In the genomic region with DNA sequence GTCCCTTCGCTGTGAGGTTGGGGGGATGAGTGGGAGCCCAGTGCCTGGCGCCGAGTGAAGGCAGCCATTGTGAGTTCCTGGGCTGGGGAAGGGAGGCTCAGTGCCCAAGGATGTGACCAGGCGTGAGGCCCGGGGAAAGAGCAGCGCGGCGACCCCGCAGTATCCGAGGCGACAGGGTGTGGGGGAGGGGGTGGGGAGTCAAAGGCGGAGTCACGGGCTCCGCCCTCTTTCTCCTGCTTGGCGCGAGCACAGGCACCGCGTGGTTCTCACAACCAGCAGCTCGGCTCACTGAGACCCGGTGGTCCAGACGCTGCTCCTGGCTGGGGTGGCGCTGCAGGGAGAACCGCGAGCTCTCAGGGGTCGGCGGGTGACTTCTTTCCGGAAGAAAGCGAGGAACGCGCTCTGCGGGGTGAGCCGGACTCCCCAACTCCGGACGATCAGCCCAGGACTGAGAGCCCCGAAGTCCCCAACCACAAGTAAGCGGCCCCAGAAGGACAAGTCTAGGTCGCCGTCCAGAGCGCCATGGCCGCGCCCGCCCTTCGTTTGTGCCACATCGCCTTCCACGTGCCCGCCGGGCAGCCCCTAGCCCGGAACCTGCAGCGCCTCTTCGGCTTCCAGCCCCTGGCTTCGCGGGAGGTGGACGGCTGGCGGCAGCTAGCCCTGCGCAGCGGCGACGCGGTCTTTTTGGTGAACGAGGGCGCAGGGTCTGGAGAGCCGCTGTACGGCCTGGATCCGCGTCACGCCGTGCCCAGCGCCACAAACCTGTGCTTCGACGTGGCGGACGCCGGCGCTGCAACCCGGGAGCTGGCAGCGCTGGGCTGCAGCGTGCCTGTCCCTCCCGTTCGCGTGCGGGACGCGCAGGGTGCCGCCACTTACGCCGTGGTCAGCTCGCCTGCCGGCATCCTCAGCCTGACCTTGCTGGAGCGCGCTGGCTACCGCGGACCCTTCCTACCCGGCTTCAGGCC, we compare ENCODE assay signal across 8 cellular contexts. TPM values are rescaled to one million over a fixed set of nuclear protein-coding genes. Genes with fewer than 3 reads are reported as not detected.
DNase-seq lines count a peak whose midpoint lies in the region; ATAC-seq, FAIRE-seq and TF ChIP-seq lines count a peak whose summit lies in the region.

A gene (plus strand): TSS at position 269 of the 965 bp plus-strand sequence. CDS start 254 bp downstream, at position 523.

- no peaks in the 10 kb centered on the region for H3K27me3 Mint-ChIP-seq in T-helper 17 cell

- no TSS peak for BruUV-seq in K562 (replicated peaks; lab: Mats Ljungman, UMichigan)

- H3K4me2 ChIP-seq in K562 (ENCODE audit: insufficient read depth, low read length) = no peak within 1 kb of the TSS
- H3K4me2 ChIP-seq in skeletal muscle satellite cell (ENCODE audit: low read length) = peak within 1 kb of the TSS; percentile 97

- H3K4me1 Mint-ChIP-seq in T-helper 17 cell = peaks cover 3% of the 10 kb centered on the region

- peaks cover 6 to 36% of the 10 kb centered on the region in 2 experiments; a peak in 3 of 5 replicates for H3K4me1 ChIP-seq in K562 (replicated peaks in 1 of 2; ENCODE audit: control insufficient read depth in 2 of 2, insufficient read depth in 2 of 2, low read length in 2 of 2)
- peaks cover 13% of the 10 kb centered on the region for H3K4me1 ChIP-seq in skeletal muscle satellite cell (ENCODE audit: control insufficient read depth, insufficient read depth, low read length)

- H3K36me3 ChIP-seq in KOPT-K1 (ENCODE audit: insufficient read depth, low read length) (peaks cover 37% of the 10 kb centered on the region), K562 (ENCODE audit: control insufficient read depth, insufficient read depth, low read length) (peaks cover 20% of the 10 kb centered on the region; the same call in 2 of the 3 replicates), skeletal muscle satellite cell (ENCODE audit: insufficient read depth, low read length) (peaks cover 12% of the 10 kb centered on the region)

- H3K27me3 ChIP-seq in K562 (ENCODE audit: control insufficient read depth in 2 of 2, insufficient read depth in 2 of 2, low read length in 2 of 2) (no peaks in the 10 kb centered on the region), skeletal muscle satellite cell (ENCODE audit: control insufficient read depth, insufficient read depth, low read length) (no peaks in the 10 kb centered on the region)

- H3K4me3 ChIP-seq in K562 = no peak within 1 kb of the TSS
- H3K4me3 ChIP-seq in iPS-18c (ENCODE audit: insufficient read depth, low read depth, low read length) = peak within 1 kb of the TSS; percentile 38
- H3K4me3 ChIP-seq in skeletal muscle satellite cell (ENCODE audit: low read length) = peak within 1 kb of the TSS; percentile 78

- intact Hi-C loops in K562 (cut with micrococcal nuclease) = no loop called here

- H3K27ac ChIP-seq in KOPT-K1 (ENCODE audit: low read depth, low read length, poor library complexity, severe bottlenecking) (peak within 1 kb of the TSS; percentile 43), K562 (ENCODE audit: extremely low read depth, low read depth, low read length) (no peak within 1 kb of the TSS)

- H3K4me3 Mint-ChIP-seq in T-helper 17 cell = peak within 1 kb of the TSS; percentile 91

- TF ChIP-seq POLR2A in GM10847 (IDR thresholded peaks at IDR 0.05; ENCODE audit: extremely low read depth, insufficient read length) (peak; percentile 81), K562 (conservative IDR thresholded peaks at IDR 0.05) (no peak)

- POLR2A ChIA-PET in K562 (lab: Yijun Ruan, JAX) = interaction anchor here (0.7 to 3.7 kb wide), 7 partner anchors 9 to 605 kb away, joined by 3 to 26 read pairs (median 3); a partner anchor contains a TSS

- FAIRE-seq in K562 (lab: Jason Lieb, UNC) = no peak

- 93% methylated on average over 67 of the region's 93 CpGs for WGBS in K562 (ENCODE audit: insufficient coverage, low coverage, missing lambda C conversion rate)

- no peak for TF ChIP-seq EP300 in K562 (IDR thresholded peaks at IDR 0.05; ENCODE audit: low read length)

- H3K27ac Mint-ChIP-seq in T-helper 17 cell = peak within 1 kb of the TSS; percentile 90

- H3K36me3 Mint-ChIP-seq in T-helper 17 cell (ENCODE audit: low read depth) = no peaks in the 10 kb centered on the region

- CTCF ChIA-PET in K562 (lab: Yijun Ruan, JAX; ENCODE audit: low intra/inter-chr PET ratio) = no interaction called here

- ATAC-seq in T-helper 17 cell = peak; percentile 79
- ATAC-seq in K562 = no peak
- ATAC-seq in GM18867 (IDR thresholded peaks at IDR 0.05; ENCODE audit: unreplicated experiment) = no peak
- no peak for ATAC-seq in HG02623 (IDR thresholded peaks at IDR 0.05; ENCODE audit: unreplicated experiment)

- peak in 2 of 3 donors; percentile 29 to 35 for DNase-seq in T-helper 17 cell
- peak in 3 of 4 experiments; percentile 4 to 41 (median 29) for DNase-seq in K562 (ENCODE audit: extremely low read depth in 1 of 4, low spot score in 3 of 4)

- H3K9ac ChIP-seq in K562 (ENCODE audit: insufficient read depth in 1 of 2, low read depth in 2 of 2, low read length in 2 of 2) (peak within 1 kb of the TSS in 1 of 2 experiments; percentile 37; a peak in 1 of 4 replicates), skeletal muscle satellite cell (ENCODE audit: low read depth, low read length) (peak within 1 kb of the TSS; percentile 65)

- in situ Hi-C loops in K562 (cut with MboI) = no loop called here

- H3K79me2 ChIP-seq in K562 (ENCODE audit: control insufficient read depth, insufficient read depth, low read length) = no peaks in the 10 kb centered on the region

- H3K9me1 ChIP-seq in K562 (ENCODE audit: control insufficient read depth, insufficient read depth, low read length) = peaks cover 3% of the 10 kb centered on the region

- H3K9me3 ChIP-seq in KOPT-K1 (ENCODE audit: insufficient read depth, low read length, poor library complexity, severe bottlenecking) = no peaks in the 10 kb centered on the region
- H3K9me3 ChIP-seq in T-helper 17 cell (ENCODE audit: control insufficient read depth, low read length, poor library complexity, severe bottlenecking) = no peaks in the 10 kb centered on the region
- H3K9me3 ChIP-seq in K562 (replicated peaks; ENCODE audit: control insufficient read depth, insufficient read depth, low read depth, low read length) = no peaks in the 10 kb centered on the region
- peaks cover 2% of the 10 kb centered on the region for H3K9me3 ChIP-seq in iPS-18c (ENCODE audit: control insufficient read depth, insufficient read depth, low read length)
- H3K9me3 ChIP-seq in skeletal muscle satellite cell (replicated peaks; ENCODE audit: low read length) = no peaks in the 10 kb centered on the region

- TF ChIP-seq CTCF in K562 (IDR thresholded peaks at IDR 0.05 in 2 of 3, conservative IDR thresholded peaks at IDR 0.05 in 1 of 3; ENCODE audit: insufficient read depth in 2 of 3, low read depth in 1 of 3, low read length in 3 of 3) = no peak

- H2AFZ ChIP-seq in K562 (ENCODE audit: low read depth, low read length) = no peak within 1 kb of the TSS

- no peak for TF ChIP-seq RAD21 in K562 (CRISPR knock-in tag; conservative IDR thresholded peaks at IDR 0.05 in 1 of 2, IDR thresholded peaks at IDR 0.05 in 1 of 2)

- H4K20me1 ChIP-seq in K562 (replicated peaks; ENCODE audit: control insufficient read depth, insufficient read depth, low read length) = no peaks in the 10 kb centered on the region

TF ChIP-seq in K562, 482 proteins besides CTCF, POLR2A, EP300 and RAD21 (continues in another document):
- TF ChIP-seq, protein P1, sequence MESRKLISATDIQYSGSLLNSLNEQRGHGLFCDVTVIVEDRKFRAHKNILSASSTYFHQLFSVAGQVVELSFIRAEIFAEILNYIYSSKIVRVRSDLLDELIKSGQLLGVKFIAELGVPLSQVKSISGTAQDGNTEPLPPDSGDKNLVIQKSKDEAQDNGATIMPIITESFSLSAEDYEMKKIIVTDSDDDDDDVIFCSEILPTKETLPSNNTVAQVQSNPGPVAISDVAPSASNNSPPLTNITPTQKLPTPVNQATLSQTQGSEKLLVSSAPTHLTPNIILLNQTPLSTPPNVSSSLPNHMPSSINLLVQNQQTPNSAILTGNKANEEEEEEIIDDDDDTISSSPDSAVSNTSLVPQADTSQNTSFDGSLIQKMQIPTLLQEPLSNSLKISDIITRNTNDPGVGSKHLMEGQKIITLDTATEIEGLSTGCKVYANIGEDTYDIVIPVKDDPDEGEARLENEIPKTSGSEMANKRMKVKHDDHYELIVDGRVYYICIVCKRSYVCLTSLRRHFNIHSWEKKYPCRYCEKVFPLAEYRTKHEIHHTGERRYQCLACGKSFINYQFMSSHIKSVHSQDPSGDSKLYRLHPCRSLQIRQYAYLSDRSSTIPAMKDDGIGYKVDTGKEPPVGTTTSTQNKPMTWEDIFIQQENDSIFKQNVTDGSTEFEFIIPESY (CRISPR knock-in tag; IDR thresholded peaks at IDR 0.05) = peak; percentile 99
- no peak for TF ChIP-seq ZNF224 (CRISPR knock-in tag; IDR thresholded peaks at IDR 0.05)
- peak; percentile 54 for TF ChIP-seq POLR2G (IDR thresholded peaks at IDR 0.05; ENCODE audit: low read depth, low read length)
- no peak for TF ChIP-seq SETDB1 (IDR thresholded peaks at IDR 0.05; ENCODE audit: low read length)
- TF ChIP-seq RBFOX2 (IDR thresholded peaks at IDR 0.05; ENCODE audit: low read depth, low read length) = peak; percentile 33; the same call in 1 of the 2 replicates
- no peak for TF ChIP-seq MCM5 (IDR thresholded peaks at IDR 0.05; ENCODE audit: low read depth)

RNA-seq across cellular contexts. Expression of the gene that starts here (rescaled TPM):
- total RNA-seq in T-helper 17 cell = under 1 TPM; 0.17 to 0.21 TPM
- not detected in 2 replicates for total RNA-seq in K562 (2011; cell fraction: chromatin; rRNA removed; ENCODE audit: low replicate concordance)
- not detected in 2 replicates for total RNA-seq in K562 (2011; cell fraction: nucleolus; rRNA removed)
- not detected in 2 replicates for total RNA-seq in K562 (2011; cell fraction: nucleoplasm; rRNA removed)
- not detected in 2 replicates for total RNA-seq in K562 (2014; rRNA removed)
- total RNA-seq in K562 (2014; rRNA removed; fragmentation: Illumina TruSeq; extraction: Trizol) = not detected in 2 replicates
- total RNA-seq in K562 (2015; rRNA removed; fragmentation: Illumina TruSeq; extraction: Trizol) = not detected in 2 replicates
- not detected in 2 replicates for total RNA-seq in K562 (2021)
- not detected in 2 replicates for polyA plus RNA-seq in K562 (2011; rRNA removed)
- polyA plus RNA-seq in K562 (2011; cell fraction: cytosol; rRNA removed) = not detected in 2 replicates
- not detected in 2 replicates for polyA plus RNA-seq in K562 (2011; cell fraction: nucleus; rRNA removed)
- 0.04 and 0.28 TPM in 2 replicates for polyA plus RNA-seq in K562 (2012)
- polyA plus RNA-seq in K562 (2014; fragmentation: Illumina TruSeq; extraction: Trizol) = not detected in 2 replicates
- polyA plus RNA-seq in K562 (2014; fragmentation: Nextera tagmentation; extraction: Ambion mirVana) = not detected
- not detected in 2 replicates for polyA plus RNA-seq in K562 (2014; rRNA removed)
- polyA minus RNA-seq in K562 (2011; rRNA and poly(A)+ RNA removed) = not detected in 2 replicates
- not detected in 2 replicates for polyA minus RNA-seq in K562 (2011; cell fraction: cytosol; rRNA and poly(A)+ RNA removed)
- polyA minus RNA-seq in K562 (2011; cell fraction: nucleus; rRNA and poly(A)+ RNA removed) = not detected in 2 replicates
- 2.2 and 3.0 TPM in 2 replicates for total RNA-seq in skeletal muscle satellite cell (2012; rRNA removed)

Comparison
In these comparisons a context has a peak if more than half of its experiments do, and no peak if none do; other contexts are left out.
1. Peak in DNase-seq and ATAC-seq in T-helper 17 cell; RNA of the gene not detected or under 1 TPM.
2. Peak in DNase-seq in K562; RNA of the gene not detected or under 1 TPM.